Comparison of ENCODE assay signal across 16 cellular contexts in the genomic region with DNA sequence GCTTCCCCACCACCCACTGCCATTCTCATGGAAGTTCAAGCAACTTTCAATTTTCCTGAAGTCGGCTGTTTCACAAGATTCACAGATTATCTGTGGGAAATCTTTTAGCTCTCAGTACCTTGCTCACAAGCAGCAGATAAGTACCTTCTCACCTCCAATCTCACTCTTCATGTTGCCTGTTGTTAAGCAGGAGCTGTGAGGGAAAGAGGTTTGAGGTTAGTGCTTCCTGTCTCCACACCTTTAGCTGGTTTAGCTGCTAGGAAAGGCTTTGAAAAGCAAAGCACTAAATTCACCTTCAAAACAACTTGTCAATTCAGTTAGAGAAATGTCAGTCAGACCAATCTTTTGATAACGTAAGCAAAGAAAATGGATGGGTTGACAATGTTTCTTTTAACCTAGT. TPM values are rescaled to one million over a fixed set of nuclear protein-coding genes. Genes with fewer than 3 reads are reported as not detected.
A peak's percentile ranks its signal among the peaks of the same experiment; 100 is the strongest.
DNase-seq lines count a peak whose midpoint lies in the region; ATAC-seq and TF ChIP-seq lines count a peak whose summit lies in the region.
"Had no signal": no experiment of that assay in that cellular context is flagged by ENCODE, and none has a peak within 500 bp of the region (broad histone marks: within the 10 kb centered on the region; RNA-seq: fewer than 3 reads in every experiment).

No MANE protein-coding gene starts in this region.

- H3K4me3 Mint-ChIP-seq in stimulated activated naive CD8-positive, alpha-beta T cell treated with anti-CD3 and anti-CD28 coated beads, Interleukin-15, Interleukin-2, amounts not matched to agents 100 ng/mL and 50 ng/mL, for 24 hours: peak overlapping the region; percentile 75
- H3K4me3 Mint-ChIP-seq in T-helper 17 cell (peak overlapping the region; percentile 72), glutamatergic neuron (ENCODE audit: unreplicated experiment) (no peak overlapping the region)

- H3K4me3 ChIP-seq in urinary bladder (ENCODE audit: low read depth, low read length): no peak overlapping the region
- H3K4me3 ChIP-seq: BLaER1 had no signal

- H3K36me3 Mint-ChIP-seq in stimulated activated naive CD8-positive, alpha-beta T cell treated with anti-CD3 and anti-CD28 coated beads, Interleukin-15, Interleukin-2, amounts not matched to agents 100 ng/mL and 50 ng/mL, for 24 hours (ENCODE audit: low read depth): peaks cover 46% of the 10 kb centered on the region
- peaks cover 17% of the 10 kb centered on the region for H3K36me3 Mint-ChIP-seq in T-helper 17 cell (ENCODE audit: low read depth)
- no peaks in the 10 kb centered on the region for H3K36me3 Mint-ChIP-seq in glutamatergic neuron (ENCODE audit: unreplicated experiment)

- no peaks in the 10 kb centered on the region for H3K4me1 ChIP-seq in urinary bladder (ENCODE audit: insufficient read depth)

- 58% methylated on average over 2 of the region's 2 CpGs for WGBS in urinary bladder

- TF ChIP-seq CTCF in glutamatergic neuron (IDR thresholded peaks at IDR 0.05; ENCODE audit: partially characterized antibody, unreplicated experiment): no peak

- H3K27me3 Mint-ChIP-seq in stimulated activated naive CD8-positive, alpha-beta T cell treated with anti-CD3 and anti-CD28 coated beads, Interleukin-15, Interleukin-2, amounts not matched to agents 100 ng/mL and 50 ng/mL, for 24 hours: no peaks in the 10 kb centered on the region
- H3K27me3 Mint-ChIP-seq in T-helper 17 cell: no peaks in the 10 kb centered on the region
- no peaks in the 10 kb centered on the region for H3K27me3 Mint-ChIP-seq in glutamatergic neuron (ENCODE audit: unreplicated experiment)

- ATAC-seq in stimulated activated naive CD8-positive, alpha-beta T cell treated with anti-CD3 and anti-CD28 coated beads, Interleukin-15, Interleukin-2, amounts not matched to agents 100 U/mL and 50 U/mL, for 24 hours: no peak
- ATAC-seq in T-helper 17 cell: peak; percentile 79

- peaks cover 10% of the 10 kb centered on the region for H3K9me3 Mint-ChIP-seq in stimulated activated naive CD8-positive, alpha-beta T cell treated with anti-CD3 and anti-CD28 coated beads, Interleukin-15, Interleukin-2, amounts not matched to agents 100 ng/mL and 50 ng/mL, for 24 hours
- peaks cover 2% of the 10 kb centered on the region for H3K9me3 Mint-ChIP-seq in glutamatergic neuron (ENCODE audit: unreplicated experiment)

- H3K36me3 ChIP-seq in urinary bladder (ENCODE audit: insufficient read depth): no peaks in the 10 kb centered on the region
- H3K36me3 ChIP-seq: BLaER1 had no signal

- no peak for DNase-seq in stimulated activated naive CD8-positive, alpha-beta T cell treated with anti-CD3 and anti-CD28 coated beads, Interleukin-15, Interleukin-2, amounts not matched to agents 100 U/mL and 50 U/mL, for 24 hours
- DNase-seq in T-helper 17 cell (no peak), amygdala (lab: John Stamatoyannopoulos, UW) (no peak), glutamatergic neuron (no peak), AG08396 (ENCODE audit: low spot score) (no peak)
- peak; percentile 35 for DNase-seq in effector CD4-positive, alpha-beta T cell
- DNase-seq: anterior cingulate cortex, HCEC 1CT, kidney, NCI-H2171 treated with DMSO at 0.1 percent for 48 hours, nucleus accumbens, SHP77 treated with DMSO at 0.1 percent for 48 hours had no signal

- H3K4me1 Mint-ChIP-seq in stimulated activated naive CD8-positive, alpha-beta T cell treated with anti-CD3 and anti-CD28 coated beads, Interleukin-15, Interleukin-2, amounts not matched to agents 100 ng/mL and 50 ng/mL, for 24 hours (ENCODE audit: low read depth): peaks cover 94% of the 10 kb centered on the region
- H3K4me1 Mint-ChIP-seq in T-helper 17 cell (peaks cover 75% of the 10 kb centered on the region), glutamatergic neuron (ENCODE audit: low read depth, unreplicated experiment) (peaks cover 8% of the 10 kb centered on the region)

- no peaks in the 10 kb centered on the region for H3K9me3 ChIP-seq in T-helper 17 cell (ENCODE audit: control insufficient read depth, low read length, poor library complexity, severe bottlenecking)

- H3K27ac ChIP-seq in urinary bladder (ENCODE audit: low read depth): peak overlapping the region; percentile 41
- H3K27ac ChIP-seq: BLaER1 had no signal

- H3K27ac Mint-ChIP-seq in stimulated activated naive CD8-positive, alpha-beta T cell treated with anti-CD3 and anti-CD28 coated beads, Interleukin-15, Interleukin-2, amounts not matched to agents 100 ng/mL and 50 ng/mL, for 24 hours: peak overlapping the region; percentile 96
- peak overlapping the region; percentile 99 for H3K27ac Mint-ChIP-seq in T-helper 17 cell
- no peak overlapping the region for H3K27ac Mint-ChIP-seq in glutamatergic neuron (ENCODE audit: unreplicated experiment)

RNA-seq across cellular contexts. Expression of gene CD28, which starts 13.6 kb away (rescaled TPM):
- 100 to 1,000 TPM; 174 to 177 TPM for total RNA-seq in T-helper 17 cell
- total RNA-seq in urinary bladder: 6.1 TPM
- polyA plus RNA-seq in urinary bladder: 0.33 TPM
- total RNA-seq in glutamatergic neuron (ENCODE audit: unreplicated experiment): not detected
- total RNA-seq: epithelial cell of proximal tubule had no signal

Comparison
In these comparisons a context has a peak if more than half of its experiments do, and no peak if none do; other contexts are left out.
1. RNA of gene CD28, which starts 13.6 kb away (total RNA-seq): 174 to 177 TPM in T-helper 17 cell; 6.1 TPM in urinary bladder (single experiment) and not detected in glutamatergic neuron (single experiment); every median in the first group is over 10 times any median in the second.